Comparison of ENCODE assay signal across 9 cellular contexts in the genomic region with DNA sequence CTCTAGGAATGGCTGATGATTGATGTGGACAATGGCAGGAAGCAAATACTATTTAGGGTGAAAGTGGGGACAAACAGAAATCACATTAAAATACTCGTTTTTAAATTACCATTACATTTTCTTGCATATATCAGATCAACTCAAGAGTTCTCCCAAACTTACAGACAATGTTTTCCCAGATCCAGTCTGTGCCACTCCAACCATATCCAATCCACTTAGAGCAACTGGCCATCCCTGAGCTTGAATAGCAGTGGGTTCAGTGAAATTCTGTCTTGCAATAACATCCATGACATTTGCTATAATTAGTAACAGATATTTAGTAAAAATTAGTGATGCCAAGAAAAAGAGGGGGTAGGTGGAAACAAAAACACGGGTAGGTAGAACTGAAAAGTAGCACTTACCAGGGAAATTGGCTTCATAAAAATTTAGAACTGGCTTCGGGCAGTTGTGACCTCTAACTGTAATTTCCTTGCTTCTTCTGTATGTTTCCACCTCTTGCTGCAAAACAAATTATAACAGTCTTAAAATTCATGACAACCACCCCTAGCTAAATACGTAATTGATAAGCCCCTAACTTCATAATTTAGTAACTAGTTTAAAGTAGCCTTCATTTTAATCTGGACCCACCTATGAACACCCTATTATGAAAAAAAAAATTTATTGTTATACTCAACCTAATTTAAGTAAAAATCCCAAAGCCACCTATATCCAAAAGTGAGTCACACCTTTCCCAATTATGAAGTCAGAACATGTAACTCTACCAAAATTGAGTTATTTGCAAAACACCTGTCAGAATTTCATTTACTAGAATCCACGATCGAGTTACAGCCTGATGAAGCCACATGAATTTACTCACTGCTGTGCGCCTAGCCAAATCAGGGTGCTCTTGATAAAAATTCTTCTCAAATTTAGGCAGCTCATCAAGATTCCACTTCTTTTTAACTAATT. TPM values are rescaled to one million over a fixed set of nuclear protein-coding genes. Genes with fewer than 3 reads are reported as not detected.
A peak's percentile ranks its signal among the peaks of the same experiment; 100 is the strongest.
DNase-seq lines count a peak whose midpoint lies in the region; ATAC-seq, FAIRE-seq and TF ChIP-seq lines count a peak whose summit lies in the region.
"Had no signal": no experiment of that assay in that cellular context is flagged by ENCODE, and none has a peak within 500 bp of the region (broad histone marks: within the 10 kb centered on the region; RNA-seq: fewer than 3 reads in every experiment).

No MANE protein-coding gene starts in this region.

- POLR2A ChIA-PET in Caco-2 (lab: Charles Lee) (interaction anchor here (3.3 kb wide), 1 partner anchor 7 kb away, joined by 79 read pairs; the partner anchor contains the start of gene POLG2), PC-9 (lab: Charles Lee; ENCODE audit: unreplicated experiment) (interaction anchor here (0.6 kb wide), 1 partner anchor 194 kb away, joined by 3 read pairs; no protein-coding TSS in a partner anchor)

- H3K4me1 Mint-ChIP-seq in Caco-2 (ENCODE audit: low read depth, unreplicated experiment): peaks cover 50% of the 10 kb centered on the region

- H3K36me3 ChIP-seq in Caco-2 (ENCODE audit: control insufficient read depth, insufficient read depth, low read length) (peaks cover 9% of the 10 kb centered on the region), PC-9 (ENCODE audit: low read depth) (peaks cover 69% of the 10 kb centered on the region), pancreas (peaks cover 15 to 53% (median 42%) of the 10 kb centered on the region in 3 donors)

- no peaks in the 10 kb centered on the region for H3K27me3 Mint-ChIP-seq in Caco-2 (ENCODE audit: insufficient read depth, unreplicated experiment)

- peaks cover 75% of the 10 kb centered on the region for H4K20me1 ChIP-seq in PC-9 (ENCODE audit: insufficient read depth)

- TF ChIP-seq CTCF in Caco-2 (IDR thresholded peaks at IDR 0.05; ENCODE audit: insufficient read depth in 1 of 2, low read depth in 1 of 2, low read length in 1 of 2, severe bottlenecking in 1 of 2, unreplicated experiment in 1 of 2) (no peak), PC-9 (conservative IDR thresholded peaks at IDR 0.05) (no peak), pancreas (IDR thresholded peaks at IDR 0.05) (no peak)

- H3K9me2 ChIP-seq in PC-9 (ENCODE audit: insufficient read depth): no peaks in the 10 kb centered on the region

- no peaks in the 10 kb centered on the region for H3K9me3 ChIP-seq in Caco-2
- no peaks in the 10 kb centered on the region for H3K9me3 ChIP-seq in PC-9 (ENCODE audit: insufficient read depth, low read depth)
- H3K9me3 ChIP-seq in pancreas: no peaks in the 10 kb centered on the region

- CTCF ChIA-PET in Caco-2 (lab: Charles Lee): no interaction called here
- CTCF ChIA-PET in PC-9 (lab: Charles Lee): no interaction called here

- H3K4me3 Mint-ChIP-seq in Caco-2 (ENCODE audit: unreplicated experiment): peak overlapping the region; percentile 97

- H2AFZ ChIP-seq in PC-9: no peak overlapping the region

- H3K4me1 ChIP-seq in Caco-2: peaks cover 26% of the 10 kb centered on the region
- peaks cover 44% of the 10 kb centered on the region for H3K4me1 ChIP-seq in PC-9 (replicated peaks; ENCODE audit: insufficient read depth)
- peaks cover 21 to 36% (median 31%) of the 10 kb centered on the region in 3 donors for H3K4me1 ChIP-seq in pancreas

- H3K27ac ChIP-seq in PC-9: peak overlapping the region; percentile 98; the same call in 1 of the 2 replicates
- peak overlapping the region; percentile 97 for H3K27ac ChIP-seq in epithelial cell of prostate
- H3K27ac ChIP-seq in pancreas: peak overlapping the region in 3 of 4 donors; percentile 99 to 100 (median 100)

- no peak for FAIRE-seq in pancreas (lab: Jason Lieb, UNC)

- H3K4me3 ChIP-seq in Caco-2 (ENCODE audit: low read depth, low read length) (peak overlapping the region; percentile 45), PC-9 (peak overlapping the region; percentile 100), pancreas (peak overlapping the region; percentile 68 to 90 (median 82))

- DNase-seq in Caco-2 (no peak), PC-9 (no peak), epithelial cell of prostate (ENCODE audit: low read depth, low spot score) (no peak), pancreas (no peak), GM03348 (ENCODE audit: low spot score) (no peak), middle frontal gyrus (ENCODE audit: extremely low spot score, low spot score) (no peak)
- DNase-seq in stimulated activated CD4-positive, alpha-beta T cell treated with anti-CD3 and anti-CD28 coated beads, Interleukin-4, amount 100 ng/mL, for 4 hours: no peak
- DNase-seq: activated CD4-positive, alpha-beta T cell treated with anti-CD3 and anti-CD28 coated beads for 1 hour had no signal

- peaks cover 90% of the 10 kb centered on the region for H3K79me2 ChIP-seq in PC-9 (ENCODE audit: low read depth)

- intact Hi-C loops in Caco-2 (cut with micrococcal nuclease; ENCODE audit: unreplicated experiment) (no loop called here), PC-9 (cut with micrococcal nuclease; ENCODE audit: unreplicated experiment) (no loop called here), pancreas (cut with DNase I) (no loop called here)

- no peak for ATAC-seq in pancreas
- no peak for ATAC-seq in GM21526 (IDR thresholded peaks at IDR 0.05; ENCODE audit: low FRiP score, unreplicated experiment)

- H3K9me3 Mint-ChIP-seq in Caco-2 (ENCODE audit: unreplicated experiment): no peaks in the 10 kb centered on the region

- H3K27ac Mint-ChIP-seq in Caco-2 (ENCODE audit: unreplicated experiment): peak overlapping the region; percentile 100

- BruUV-seq in Caco-2 (replicated peaks; lab: Mats Ljungman, UMichigan): no TSS peak
- BruUV-seq in PC-9 (replicated peaks; lab: Mats Ljungman, UMichigan): no TSS peak

- 9 to 12% methylated on average over 7 of the region's 7 CpGs for WGBS in pancreas, 2 donors

- H3K27me3 ChIP-seq in Caco-2 (replicated peaks; ENCODE audit: control insufficient read depth, insufficient read depth, low read length) (no peaks in the 10 kb centered on the region), PC-9 (ENCODE audit: insufficient read depth, low read depth) (no peaks in the 10 kb centered on the region), pancreas (no peaks in the 10 kb centered on the region)

- H3K4me2 ChIP-seq in PC-9: peak overlapping the region; percentile 95

- peaks cover 73% of the 10 kb centered on the region for H3F3A ChIP-seq in PC-9 (ENCODE audit: insufficient read depth, low read depth)

- H3K36me3 Mint-ChIP-seq in Caco-2 (ENCODE audit: insufficient read depth, unreplicated experiment): peaks cover 87% of the 10 kb centered on the region

RNA-seq across cellular contexts. Expression of gene DDX5, which starts 2.0 kb away (rescaled TPM):
- total RNA-seq in Caco-2 (2022) (648 and 667 TPM in 2 replicates), PC-9 (2021) (375 and 402 TPM in 2 replicates), pancreas (100 to 1,000 TPM; 145 to 398 (median 199) TPM)
- polyA plus RNA-seq in pancreas: 100 to 1,000 TPM; 249 to 372 TPM

RNA-seq across cellular contexts. Expression of gene CEP95, which starts 2.7 kb away (rescaled TPM):
- total RNA-seq in Caco-2 (2022) (63.6 and 69.4 TPM in 2 replicates), PC-9 (2021) (56.0 and 57.2 TPM in 2 replicates), pancreas (10 to 100 TPM; 10.0 to 25.9 (median 18.2) TPM)
- 10 to 100 TPM; 34.8 to 80.8 TPM for polyA plus RNA-seq in pancreas

RNA-seq across cellular contexts. Expression of gene POLG2, which starts 7.2 kb away (rescaled TPM):
- total RNA-seq in Caco-2 (2022): 28.9 and 32.9 TPM in 2 replicates
- 23.3 and 32.7 TPM in 2 replicates for total RNA-seq in PC-9 (2021)
- total RNA-seq in pancreas: 10 to 100 TPM in 1 of 6 donors, 1 to 10 TPM in 5; 4.8 to 12.9 (median 6.9) TPM
- 10 to 100 TPM in 1 of 2 donors, 1 to 10 TPM in 1; 9.6 to 12.1 TPM for polyA plus RNA-seq in pancreas

RNA-seq across cellular contexts. Expression of gene MILR1, which starts 55.2 kb away (rescaled TPM):
- total RNA-seq in Caco-2 (2022) (not detected in 2 replicates), PC-9 (2021) (22.9 and 25.6 TPM in 2 replicates), pancreas (1 to 10 TPM in 4 of 6 donors, under 1 TPM in 2; 0.51 to 6.3 (median 1.1) TPM)
- 1 to 10 TPM; 1.5 to 2.4 TPM for polyA plus RNA-seq in pancreas

Comparison
In these comparisons a context has a peak if more than half of its experiments do, and no peak if none do; other contexts are left out.
1. H3K4me3 ChIP-seq: peak in every context shown above with its lines; median percentile 100 in PC-9; 82 in pancreas; 45 in Caco-2.